Comparison of ENCODE assay signal across 8 cellular contexts in genomic region chr6:33201935-33202334, GRCh38. TPM values are rescaled to one million over a fixed set of nuclear protein-coding genes. Genes with fewer than 3 reads are reported as not detected.
DNase-seq lines count a peak whose midpoint lies in the region; ATAC-seq and TF ChIP-seq lines count a peak whose summit lies in the region.

No MANE protein-coding gene starts in this region.

- peak overlapping the region; percentile 80 for H3K4me2 ChIP-seq in DND-41 (ENCODE audit: insufficient read depth, low read length)

- TF ChIP-seq POLR2A in esophagus squamous epithelium (IDR thresholded peaks at IDR 0.05): no peak

- H3K36me3 ChIP-seq in DND-41 (ENCODE audit: insufficient read depth, low read length) (peaks cover 47% of the 10 kb centered on the region), esophagus squamous epithelium (peaks cover 17 to 35% (median 20%) of the 10 kb centered on the region in 3 donors)

- H3K9me3 ChIP-seq in DND-41 (ENCODE audit: insufficient read depth, low read length, severe bottlenecking) (no peaks in the 10 kb centered on the region), esophagus squamous epithelium (no peaks in the 10 kb centered on the region)

- peak overlapping the region; percentile 100 for H3K4me3 Mint-ChIP-seq in progenitor cell of endocrine pancreas (ENCODE audit: low read depth)

- H3K4me3 ChIP-seq in DND-41 (ENCODE audit: low read depth in 1 of 2, low read length in 2 of 2): peak overlapping the region; percentile 58 to 60; a peak in 3 of 4 replicates
- H3K4me3 ChIP-seq in esophagus squamous epithelium: peak overlapping the region; percentile 76 to 88 (median 82)

- H3K27ac ChIP-seq in DND-41 (ENCODE audit: low read length) (no peak overlapping the region), RWPE1 (0 out of 2 replicates have a peak overlapping the region, but pooled peaks have one; percentile 94), esophagus squamous epithelium (peak overlapping the region in 1 of 4 donors; percentile 95)

- H3K9me3 Mint-ChIP-seq in progenitor cell of endocrine pancreas (ENCODE audit: low read depth): no peaks in the 10 kb centered on the region

- H3K27me3 Mint-ChIP-seq in progenitor cell of endocrine pancreas: peaks cover 3% of the 10 kb centered on the region

- no peak for ATAC-seq in DND-41 (ENCODE audit: insufficient read depth, low read depth)
- no peak for ATAC-seq in HG03039 (IDR thresholded peaks at IDR 0.05; ENCODE audit: unreplicated experiment)

- peaks cover 23% of the 10 kb centered on the region for H4K20me1 ChIP-seq in DND-41 (ENCODE audit: insufficient read depth, low read length)

- intact Hi-C loops in esophagus squamous epithelium (cut with DNase I): no loop called here

- TF ChIP-seq CTCF in DND-41 (IDR thresholded peaks at IDR 0.05; ENCODE audit: borderline replicate concordance, extremely low read depth, low read length, poor library complexity, severe bottlenecking) (no peak), RWPE1 (conservative IDR thresholded peaks at IDR 0.05; ENCODE audit: low read depth) (no peak), esophagus squamous epithelium (IDR thresholded peaks at IDR 0.05) (no peak), progenitor cell of endocrine pancreas (IDR thresholded peaks at IDR 0.05; ENCODE audit: unreplicated experiment) (no peak)

- H2AFZ ChIP-seq in DND-41 (ENCODE audit: low read depth, low read length): no peak overlapping the region

- WGBS in esophagus squamous epithelium, 2 donors: 95 to 96% methylated on average over 4 of the region's 6 CpGs

- H3K27ac Mint-ChIP-seq in progenitor cell of endocrine pancreas: peak overlapping the region; percentile 86

- POLR2A ChIA-PET in RWPE1 (lab: Yijun Ruan, JAX; ENCODE audit: low non-redundant PET): no interaction called here

- CTCF ChIA-PET in RWPE1 (lab: Yijun Ruan, JAX): interaction anchor here (0.8 kb wide), 1 partner anchor 41 kb away, joined by 5 read pairs; no protein-coding TSS in a partner anchor

- H3K79me2 ChIP-seq in DND-41 (ENCODE audit: insufficient read depth, low read length): peaks cover 59% of the 10 kb centered on the region

- peaks cover 56% of the 10 kb centered on the region for H3K4me1 Mint-ChIP-seq in progenitor cell of endocrine pancreas (ENCODE audit: low read depth)

- peaks cover 65% of the 10 kb centered on the region for H3K4me1 ChIP-seq in DND-41 (ENCODE audit: insufficient read depth, low read length)
- H3K4me1 ChIP-seq in esophagus squamous epithelium: peaks cover 46 to 90% (median 47%) of the 10 kb centered on the region in 3 donors

- DNase-seq in DND-41 (no peak), RWPE1 (ENCODE audit: low spot score) (no peak), esophagus squamous epithelium (lab: John Stamatoyannopoulos, UW) (no peak), progenitor cell of endocrine pancreas (ENCODE audit: low spot score, unreplicated experiment) (no peak), DMS53 treated with DMSO at 0.1 percent for 48 hours (lab: John Stamatoyannopoulos, UW; ENCODE audit: unreplicated experiment) (no peak), SKM-1 (lab: John Stamatoyannopoulos, UW; ENCODE audit: unreplicated experiment) (no peak)
- DNase-seq in activated CD4-positive, alpha-beta T cell treated with anti-CD3 and anti-CD28 coated beads, Interleukin-2, amount 50 U/mL, for 48 hours: no peak

- H3K9ac ChIP-seq in DND-41 (ENCODE audit: low read depth, low read length): peak overlapping the region; percentile 90; the same call in 1 of the 2 replicates

- no peaks in the 10 kb centered on the region for H3K27me3 ChIP-seq in DND-41 (ENCODE audit: insufficient read depth, low read length, poor library complexity)
- no peaks in the 10 kb centered on the region for H3K27me3 ChIP-seq in esophagus squamous epithelium

- H3K36me3 Mint-ChIP-seq in progenitor cell of endocrine pancreas (ENCODE audit: insufficient read depth): peaks cover 16% of the 10 kb centered on the region

RNA-seq across cellular contexts. Expression of gene SLC39A7, which starts 1.3 kb away (rescaled TPM):
- total RNA-seq in esophagus squamous epithelium (10 to 100 TPM; 43.1 to 72.4 (median 62.4) TPM), progenitor cell of endocrine pancreas (108 and 109 TPM in 2 replicates)

RNA-seq across cellular contexts. Expression of gene RXRB, which starts 1.5 kb away (rescaled TPM):
- 10 to 100 TPM; 13.9 to 26.7 (median 16.7) TPM for total RNA-seq in esophagus squamous epithelium
- 44.3 and 47.1 TPM in 2 replicates for total RNA-seq in progenitor cell of endocrine pancreas

RNA-seq across cellular contexts. Expression of gene HSD17B8, which starts 2.5 kb away (rescaled TPM):
- total RNA-seq in esophagus squamous epithelium: 10 to 100 TPM; 15.1 to 42.5 (median 26.3) TPM
- 7.0 and 9.2 TPM in 2 replicates for total RNA-seq in progenitor cell of endocrine pancreas

RNA-seq across cellular contexts. Expression of gene RING1, which starts 6.4 kb away (rescaled TPM):
- 10 to 100 TPM; 10.9 to 20.6 (median 13.9) TPM for total RNA-seq in esophagus squamous epithelium
- total RNA-seq in progenitor cell of endocrine pancreas: 56.2 and 62.4 TPM in 2 replicates

RNA-seq across cellular contexts. Expression of gene COL11A2, which starts 9.7 kb away (rescaled TPM):
- total RNA-seq in esophagus squamous epithelium: under 1 TPM; 0.23 to 0.61 (median 0.41) TPM
- 4.3 and 5.3 TPM in 2 replicates for total RNA-seq in progenitor cell of endocrine pancreas
